7 cellular contexts compared by ENCODE assay signal in the genomic region with DNA sequence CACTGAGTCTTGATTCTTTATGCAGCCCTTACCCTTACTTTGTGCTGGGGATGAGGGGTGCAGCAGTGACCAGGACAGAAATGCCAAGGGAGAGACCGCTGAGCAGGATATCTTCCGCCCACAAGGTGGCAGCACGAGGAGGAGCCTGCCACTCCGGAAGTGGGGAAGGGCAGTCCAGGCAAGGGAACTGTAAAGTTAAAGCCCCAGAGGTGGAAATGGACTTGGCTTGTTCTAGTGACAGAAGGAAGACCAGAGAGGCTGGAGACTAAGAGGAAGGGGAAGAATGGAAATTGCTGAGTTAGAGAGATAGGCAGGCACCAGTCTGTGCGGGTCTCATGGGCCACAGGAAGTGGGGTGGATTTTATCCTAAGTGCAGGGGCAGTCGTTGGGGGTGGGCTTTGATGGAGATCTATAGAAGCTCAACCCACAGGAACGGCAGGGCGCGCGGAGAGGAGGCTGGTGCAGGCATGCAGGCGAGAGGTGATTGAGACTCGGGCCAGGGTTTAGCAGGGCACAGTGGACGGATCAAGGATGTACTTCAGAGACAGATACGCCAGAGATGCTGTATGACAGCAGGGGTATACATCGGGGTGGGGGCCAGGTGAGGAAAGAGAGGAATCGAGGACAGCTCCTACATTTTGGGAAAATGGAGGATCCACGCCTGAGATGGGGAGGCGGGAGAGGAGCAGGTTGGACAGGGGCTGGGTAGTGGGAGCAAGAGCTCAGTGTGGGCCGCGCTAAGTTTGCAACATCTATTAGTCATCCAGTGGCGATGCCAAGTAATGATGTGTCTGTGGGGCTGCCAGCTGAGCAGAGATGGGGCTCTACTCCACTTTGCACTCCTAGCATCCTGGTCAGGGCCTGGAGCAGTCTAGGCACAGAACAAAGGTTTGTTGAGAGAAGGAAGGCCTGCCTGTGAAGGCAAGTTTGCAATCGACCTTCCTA. TPM values are rescaled to one million over a fixed set of nuclear protein-coding genes. Genes with fewer than 3 reads are reported as not detected.
DNase-seq lines count a peak whose midpoint lies in the region; ATAC-seq and TF ChIP-seq lines count a peak whose summit lies in the region.

No MANE protein-coding gene starts in this region.

- H3K9me3 Mint-ChIP-seq in activated naive CD8-positive, alpha-beta T cell (ENCODE audit: low read depth): no peaks in the 10 kb centered on the region

- in situ Hi-C loops in SK-MEL-5 (cut with HindIII; ENCODE audit: low pct_unique_long_range_greater_than_20kb, low sequenced_read_pairs): no loop called here

- peak overlapping the region; percentile 75 for H3K27ac Mint-ChIP-seq in activated naive CD8-positive, alpha-beta T cell

- peak overlapping the region; percentile 79 for H3K4me3 Mint-ChIP-seq in activated naive CD8-positive, alpha-beta T cell

- H3K27me3 Mint-ChIP-seq in activated naive CD8-positive, alpha-beta T cell: no peaks in the 10 kb centered on the region

- no peaks in the 10 kb centered on the region for H3K4me1 ChIP-seq in parathyroid adenoma

- no peaks in the 10 kb centered on the region for H3K9me3 ChIP-seq in parathyroid adenoma (ENCODE audit: control insufficient read depth, low read length)

- H3K9ac ChIP-seq in parathyroid adenoma: no peak overlapping the region

- H3K79me2 ChIP-seq in parathyroid adenoma: peaks cover 13% of the 10 kb centered on the region

- no peak overlapping the region for H3K4me2 ChIP-seq in parathyroid adenoma (ENCODE audit: low read length)

- peak overlapping the region; percentile 19 for H3K27ac ChIP-seq in parathyroid adenoma

- peak overlapping the region; percentile 80 for H2AFZ ChIP-seq in parathyroid adenoma

- H3K27me3 ChIP-seq in parathyroid adenoma (ENCODE audit: control insufficient read depth, insufficient read depth, low read length): no peaks in the 10 kb centered on the region

- H3K4me3 ChIP-seq in GM12875 (ENCODE audit: low read depth, low read length) (no peak overlapping the region), parathyroid adenoma (ENCODE audit: low read depth, low read length) (no peak overlapping the region)

- peaks cover under 1% of the 10 kb centered on the region for H3K36me3 Mint-ChIP-seq in activated naive CD8-positive, alpha-beta T cell

- no peaks in the 10 kb centered on the region for H3K36me3 ChIP-seq in parathyroid adenoma (ENCODE audit: control insufficient read depth, insufficient read depth, low read length)

- no peak for ATAC-seq in GM21528 (IDR thresholded peaks at IDR 0.05; ENCODE audit: low FRiP score, unreplicated experiment)

- TF ChIP-seq CTCF in GM12875 (IDR thresholded peaks at IDR 0.05; ENCODE audit: borderline replicate concordance, insufficient read depth, low read depth, low read length) (peak; percentile 84), parathyroid adenoma (IDR thresholded peaks at IDR 0.05) (peak; percentile 71)

- peaks cover 54% of the 10 kb centered on the region for H3K4me1 Mint-ChIP-seq in activated naive CD8-positive, alpha-beta T cell (ENCODE audit: low read depth)

- DNase-seq in NAMALWA (ENCODE audit: low spot score) (peak; percentile 88), SK-MEL-5 (ENCODE audit: low read depth, low spot score) (peak; percentile 75), glomerular visceral epithelial cell (ENCODE audit: extremely low spot score) (peak; percentile 79)

RNA-seq across cellular contexts. Expression of a gene that starts 3.3 kb away (rescaled TPM):
- total RNA-seq in SK-MEL-5 (2014; rRNA removed; shearing (Covaris generic)): 25.0 and 29.6 TPM in 2 replicates
- 47.7 and 66.1 TPM in 2 replicates for polyA plus RNA-seq in SK-MEL-5 (2015; cell fraction: cytosol; rRNA removed)
- polyA plus RNA-seq in SK-MEL-5 (2015; cell fraction: nucleus; rRNA removed): 81.7 and 109 TPM in 2 replicates

RNA-seq across cellular contexts. Expression of a gene that starts 26.1 kb away (rescaled TPM):
- total RNA-seq in SK-MEL-5 (2014; rRNA removed; shearing (Covaris generic)): 16.9 and 17.8 TPM in 2 replicates
- 25.8 and 34.8 TPM in 2 replicates for polyA plus RNA-seq in SK-MEL-5 (2015; cell fraction: cytosol; rRNA removed)
- polyA plus RNA-seq in SK-MEL-5 (2015; cell fraction: nucleus; rRNA removed): 154 and 166 TPM in 2 replicates

RNA-seq across cellular contexts. Expression of a gene that starts 40.3 kb away (rescaled TPM):
- 3.8 and 5.9 TPM in 2 replicates for total RNA-seq in SK-MEL-5 (2014; rRNA removed; shearing (Covaris generic))
- 11.4 and 14.1 TPM in 2 replicates for polyA plus RNA-seq in SK-MEL-5 (2015; cell fraction: cytosol; rRNA removed)
- polyA plus RNA-seq in SK-MEL-5 (2015; cell fraction: nucleus; rRNA removed): 49.6 and 63.5 TPM in 2 replicates
